In genomic region chr17:41689497-41690299, GRCh38 we compare ENCODE assay signal across 8 cellular contexts. TPM values are rescaled to one million over a fixed set of nuclear protein-coding genes. Genes with fewer than 3 reads are reported as not detected.
DNase-seq lines count a peak whose midpoint lies in the region; ATAC-seq, FAIRE-seq and TF ChIP-seq lines count a peak whose summit lies in the region.

No MANE protein-coding gene starts in this region.

- H3K4me1 Mint-ChIP-seq in endodermal cell (peaks cover 9% of the 10 kb centered on the region), natural killer cell (peaks cover 47 to 50% of the 10 kb centered on the region in 2 donors)

- peaks cover 44% of the 10 kb centered on the region for H3K36me3 ChIP-seq in endodermal cell (ENCODE audit: control insufficient read depth, insufficient read depth, low read length)

- intact Hi-C loops in natural killer cell (cut with micrococcal nuclease): no loop called here

- peak overlapping the region; percentile 98 for H3K27ac ChIP-seq in endodermal cell (ENCODE audit: low read depth, low read length)

- H3K36me3 Mint-ChIP-seq in endodermal cell (ENCODE audit: low read depth): peaks cover 36% of the 10 kb centered on the region
- peaks cover 34% of the 10 kb centered on the region for H3K36me3 Mint-ChIP-seq in natural killer cell

- peak overlapping the region; percentile 99 for H3K4me3 Mint-ChIP-seq in endodermal cell
- H3K4me3 Mint-ChIP-seq in natural killer cell: peak overlapping the region; percentile 96

- ATAC-seq in natural killer cell: no peak
- ATAC-seq in HG02973 (IDR thresholded peaks at IDR 0.05; ENCODE audit: unreplicated experiment): no peak

- no peaks in the 10 kb centered on the region for H3K4me1 ChIP-seq in endodermal cell (ENCODE audit: control insufficient read depth, insufficient read depth, low read length)

- 6 to 10% methylated on average over 24 to 27 of the region's 27 CpGs for WGBS in endodermal cell (ENCODE audit: insufficient coverage in 1 of 2, insufficient read length in 1 of 2), 2 experiments

- FAIRE-seq in urothelium cell line (lab: Jason Lieb, UNC): no peak

- peaks cover 7% of the 10 kb centered on the region for H3K9me3 ChIP-seq in endodermal cell (ENCODE audit: control insufficient read depth, low read length)

- no peaks in the 10 kb centered on the region for H3K27me3 ChIP-seq in endodermal cell (ENCODE audit: control insufficient read depth, insufficient read depth, low read length, poor library complexity, severe bottlenecking)

- DNase-seq in DMS79 treated with DMSO at 0.1 percent for 48 hours (lab: John Stamatoyannopoulos, UW) (peak; percentile 4), DMS79 (lab: John Stamatoyannopoulos, UW) (no peak), NAMALWA (ENCODE audit: low spot score) (peak; percentile 86), endodermal cell (peak; percentile 84), natural killer cell (peak; percentile 29), urothelium cell line (ENCODE audit: low spot score) (peak; percentile 36)
- DNase-seq in activated CD4-positive, alpha-beta T cell treated with anti-CD3 and anti-CD28 coated beads, Interleukin-2, amount 50 U/mL, for 1 hour: peak; percentile 41

- H3K27me3 Mint-ChIP-seq in endodermal cell (ENCODE audit: insufficient read depth): no peaks in the 10 kb centered on the region
- H3K27me3 Mint-ChIP-seq in natural killer cell (ENCODE audit: low read depth in 2 of 2): no peaks in the 10 kb centered on the region

- peak overlapping the region; percentile 99 for H3K9ac ChIP-seq in endodermal cell (ENCODE audit: extremely low read depth, low read length, poor library complexity, severe bottlenecking)

- H3K27ac Mint-ChIP-seq in endodermal cell: peak overlapping the region; percentile 98
- H3K27ac Mint-ChIP-seq in natural killer cell: peak overlapping the region; percentile 99 to 100

- TF ChIP-seq CTCF in endodermal cell (conservative IDR thresholded peaks at IDR 0.05): peak; percentile 93
- peak; percentile 82 for TF ChIP-seq CTCF in natural killer cell (IDR thresholded peaks at IDR 0.05)

- H3K9me3 Mint-ChIP-seq in endodermal cell (peaks cover 23% of the 10 kb centered on the region), natural killer cell (no peaks in the 10 kb centered on the region)

- peak overlapping the region; percentile 91 for H3K4me3 ChIP-seq in endodermal cell (ENCODE audit: low read length)

RNA-seq across cellular contexts. Expression of gene EIF1, which starts 1.0 kb away (rescaled TPM):
- total RNA-seq in endodermal cell: 100 to 1,000 TPM; 526 to 573 TPM
- 718 TPM for polyA plus RNA-seq in endodermal cell (2013, experiment 1 of 2)
- polyA plus RNA-seq in endodermal cell (2013, experiment 2 of 2): 619 TPM
- 1,000 to 10,000 TPM; 2,034 to 2,368 (median 2,279) TPM for total RNA-seq in natural killer cell

RNA-seq across cellular contexts. Expression of gene GAST, which starts 22.4 kb away (rescaled TPM):
- not detected for total RNA-seq in endodermal cell
- polyA plus RNA-seq in endodermal cell (2013, experiment 1 of 2): not detected
- polyA plus RNA-seq in endodermal cell (2013, experiment 2 of 2): not detected
- total RNA-seq in natural killer cell: not detected

RNA-seq across cellular contexts. Expression of gene HAP1, which starts 44.7 kb away (rescaled TPM):
- total RNA-seq in endodermal cell (1 to 10 TPM; 1.7 TPM), natural killer cell (not detected)
- 0.82 TPM for polyA plus RNA-seq in endodermal cell (2013, experiment 1 of 2)
- 0.66 TPM for polyA plus RNA-seq in endodermal cell (2013, experiment 2 of 2)
